ENCODE assay signal across 2 cellular contexts in genomic region chr1:27627733-27628132, GRCh38. TPM values are rescaled to one million over a fixed set of nuclear protein-coding genes. Genes with fewer than 3 reads are reported as not detected.
"Had no signal": no experiment of that assay in that cellular context is flagged by ENCODE, and none has a peak within 500 bp of the region (broad histone marks: within the 10 kb centered on the region; RNA-seq: fewer than 3 reads in every experiment).

No MANE protein-coding gene starts in this region.

RNA-seq across cellular contexts. Expression of gene FGR, which starts 7.3 kb away (rescaled TPM):
- total RNA-seq: PC-3, SJCRH30 had no signal
